Comparison of ENCODE assay signal across 8 cellular contexts in genomic region chr12:54360717-54361456, GRCh38. TPM values are rescaled to one million over a fixed set of nuclear protein-coding genes. Genes with fewer than 3 reads are reported as not detected.
DNase-seq lines count a peak whose midpoint lies in the region; TF ChIP-seq lines count a peak whose summit lies in the region.

No MANE protein-coding gene starts in this region.

- no peak overlapping the region for H2BK12ac ChIP-seq in neuronal stem cell (ENCODE audit: low read length)

- H3K79me1 ChIP-seq in neuronal stem cell (ENCODE audit: low read depth, low read length): no peaks in the 10 kb centered on the region

- H3K4me1 ChIP-seq in BE2C (peaks cover 22% of the 10 kb centered on the region), fibroblast of lung (ENCODE audit: control insufficient read depth, extremely low read depth, insufficient read depth, low read length) (peaks cover 15% of the 10 kb centered on the region), neuronal stem cell (ENCODE audit: control insufficient read depth in 2 of 2, insufficient read depth in 1 of 2, low read depth in 1 of 2, low read length in 2 of 2) (peaks cover 37 to 44% of the 10 kb centered on the region in 2 donors), vagina (peaks cover 24% of the 10 kb centered on the region)

- TF ChIP-seq POLR2A in vagina (IDR thresholded peaks at IDR 0.05): no peak

- no peak overlapping the region for H2AK5ac ChIP-seq in neuronal stem cell (ENCODE audit: low read depth, low read length)

- H2BK15ac ChIP-seq in neuronal stem cell (ENCODE audit: low read length): no peak overlapping the region

- H3K4me2 ChIP-seq in fibroblast of lung (ENCODE audit: extremely low read depth, insufficient read depth, low read length) (no peak overlapping the region), neuronal stem cell (ENCODE audit: insufficient read depth, low read length, poor library complexity, severe bottlenecking) (no peak overlapping the region)

- H2AFZ ChIP-seq in fibroblast of lung (ENCODE audit: low read length) (no peak overlapping the region), neuronal stem cell (ENCODE audit: low read length) (peak overlapping the region; percentile 34)

- no peaks in the 10 kb centered on the region for H3K9me3 ChIP-seq in BE2C
- H3K9me3 ChIP-seq in fibroblast of lung (ENCODE audit: control insufficient read depth, insufficient read depth, low read depth, low read length): no peaks in the 10 kb centered on the region
- no peaks in the 10 kb centered on the region for H3K9me3 ChIP-seq in neuronal stem cell (replicated peaks in 1 of 2; ENCODE audit: control insufficient read depth in 2 of 2, insufficient read depth in 1 of 2, low read depth in 1 of 2, low read length in 2 of 2)
- H3K9me3 ChIP-seq in vagina: no peaks in the 10 kb centered on the region

- H3K36me3 Mint-ChIP-seq in HFFc6 (ENCODE audit: low read depth): no peaks in the 10 kb centered on the region

- H3K27me3 ChIP-seq in BE2C (no peaks in the 10 kb centered on the region), fibroblast of lung (ENCODE audit: control insufficient read depth, insufficient read depth, low read length) (no peaks in the 10 kb centered on the region), neuronal stem cell (ENCODE audit: control insufficient read depth in 3 of 3, insufficient read depth in 3 of 3, low read depth in 1 of 3, low read length in 3 of 3) (no peaks in the 10 kb centered on the region), vagina (no peaks in the 10 kb centered on the region)

- peak overlapping the region; percentile 49; the same call in 1 of the 2 replicates for H3K4me3 Mint-ChIP-seq in HFFc6

- DNase-seq in BE2C (peak; percentile 94), HFFc6 (peak; percentile 56), NCI-H748 treated with DMSO at 0.1 percent for 48 hours (lab: John Stamatoyannopoulos, UW) (peak; percentile 56), activated T-cell treated with anti-CD3 and anti-CD28 coated beads for 48 hours (ENCODE audit: low read depth) (peak; percentile 48), fibroblast of lung (ENCODE audit: low read depth in 2 of 2) (peak; percentile 72 to 82), neuronal stem cell (ENCODE audit: low spot score) (peak; percentile 87), vagina (ENCODE audit: extremely low spot score in 2 of 2) (no peak), cortex of kidney (lab: John Stamatoyannopoulos, UW) (no peak)

- H4K8ac ChIP-seq in neuronal stem cell (ENCODE audit: low read depth, low read length): no peak overlapping the region

- WGBS in neuronal stem cell (ENCODE audit: extremely low coverage in 2 of 2, insufficient read length in 2 of 2, insufficient replicate concordance in 1 of 2), 2 donors: no CpG with 5 or more reads among the region's 16 CpGs

- peak overlapping the region; percentile 49 for H3K18ac ChIP-seq in neuronal stem cell (ENCODE audit: low read length)

- no peak overlapping the region for H2BK120ac ChIP-seq in neuronal stem cell (ENCODE audit: low read depth, low read length)

- H3K36me3 ChIP-seq in BE2C: no peaks in the 10 kb centered on the region
- no peaks in the 10 kb centered on the region for H3K36me3 ChIP-seq in fibroblast of lung (ENCODE audit: control insufficient read depth, insufficient read depth, low read length)
- H3K36me3 ChIP-seq in neuronal stem cell (replicated peaks in 1 of 2; ENCODE audit: control insufficient read depth in 2 of 2, insufficient read depth in 2 of 2, low read length in 2 of 2): no peaks in the 10 kb centered on the region
- H3K36me3 ChIP-seq in vagina: no peaks in the 10 kb centered on the region

- H4K91ac ChIP-seq in neuronal stem cell (ENCODE audit: low read depth, low read length, poor library complexity): no peak overlapping the region

- no peak overlapping the region for H3K4ac ChIP-seq in neuronal stem cell (ENCODE audit: low read length)

- peaks cover 5% of the 10 kb centered on the region; the same call in 1 of the 2 replicates for H3K4me1 Mint-ChIP-seq in HFFc6 (ENCODE audit: low read depth)

- no peaks in the 10 kb centered on the region for H3K79me2 ChIP-seq in fibroblast of lung (ENCODE audit: control insufficient read depth, insufficient read depth, low read length)

- no peak overlapping the region for H3K23ac ChIP-seq in neuronal stem cell (ENCODE audit: low read depth, low read length, poor library complexity)

- TF ChIP-seq CTCF in BE2C (IDR thresholded peaks at IDR 0.05; ENCODE audit: low read depth, low read length): peak; percentile 99
- peak; percentile 91 for TF ChIP-seq CTCF in HFFc6 (IDR thresholded peaks at IDR 0.05)
- peak; percentile 82 to 84 for TF ChIP-seq CTCF in fibroblast of lung (conservative IDR thresholded peaks at IDR 0.05 in 1 of 2, IDR thresholded peaks at IDR 0.05 in 1 of 2; ENCODE audit: low read depth in 1 of 2, low read length in 2 of 2)
- TF ChIP-seq CTCF in vagina (IDR thresholded peaks at IDR 0.05): peak; percentile 50 to 70 (median 54)

- peaks cover 7% of the 10 kb centered on the region for H3K27me3 Mint-ChIP-seq in HFFc6 (ENCODE audit: insufficient read depth)

- H3K9ac ChIP-seq in fibroblast of lung (ENCODE audit: insufficient read depth, low read length) (no peak overlapping the region), neuronal stem cell (ENCODE audit: low read depth, low read length, poor library complexity) (no peak overlapping the region)

- no peak overlapping the region for H3K14ac ChIP-seq in neuronal stem cell (ENCODE audit: low read length)

- intact Hi-C loops in vagina (cut with DNase I): loop anchor here (10.0 kb wide), 2 partner anchors 106 to 146 kb away; no protein-coding TSS in a partner anchor

- no peak overlapping the region for H3K4me3 ChIP-seq in BE2C (ENCODE audit: low read depth, low read length)
- H3K4me3 ChIP-seq in fibroblast of lung (replicated peaks in 1 of 4; ENCODE audit: control extremely low read depth in 1 of 4, insufficient read depth in 1 of 4, low read depth in 3 of 4, low read length in 4 of 4): no peak overlapping the region
- no peak overlapping the region for H3K4me3 ChIP-seq in neuronal stem cell (ENCODE audit: low read length in 2 of 2)
- H3K4me3 ChIP-seq in vagina: no peak overlapping the region

- H3K27ac ChIP-seq in fibroblast of lung (ENCODE audit: insufficient read depth, low read length) (no peak overlapping the region), neuronal stem cell (replicated peaks; ENCODE audit: low read length) (peak overlapping the region; percentile 51), vagina (peak overlapping the region; percentile 92)

- H2BK5ac ChIP-seq in neuronal stem cell (ENCODE audit: low read length): no peak overlapping the region

- no peak overlapping the region; the same call in none of the 2 replicates for H3K27ac Mint-ChIP-seq in HFFc6

- no peaks in the 10 kb centered on the region for H4K20me1 ChIP-seq in fibroblast of lung (ENCODE audit: control insufficient read depth, extremely low read depth, insufficient read depth, low read length)

- H3K9me3 Mint-ChIP-seq in HFFc6: no peaks in the 10 kb centered on the region

RNA-seq across cellular contexts. Expression of gene GPR84, which starts 3.4 kb away (rescaled TPM):
- polyA plus RNA-seq in BE2C (2012; ENCODE audit: insufficient read depth, insufficient read length, low read depth): not detected
- total RNA-seq in HFFc6 (2021; fragmentation: NEBNext Ultra II Directional; extraction: Animal tissue kit (Norgen Biotek cat#: 25700)): not detected
- not detected in 2 replicates for total RNA-seq in fibroblast of lung
- polyA plus RNA-seq in fibroblast of lung: 0.03 TPM in 1 of 2 replicates, not detected in the other
- polyA plus RNA-seq in fibroblast of lung (2012): not detected in 2 replicates
- not detected in 2 replicates for polyA minus RNA-seq in fibroblast of lung (ENCODE audit: low replicate concordance)
- polyA plus RNA-seq in neuronal stem cell (2013, experiment 1 of 2): 0.03 TPM
- 0.04 TPM for polyA plus RNA-seq in neuronal stem cell (2013, experiment 2 of 2)
- total RNA-seq in vagina: not detected

RNA-seq across cellular contexts. Expression of gene ZNF385A, which starts 23.6 kb away (rescaled TPM):
- polyA plus RNA-seq in BE2C (2012; ENCODE audit: insufficient read depth, insufficient read length, low read depth): 25.0 TPM
- 1 to 10 TPM; 4.0 to 7.4 (median 6.1) TPM for total RNA-seq in HFFc6 (2021; fragmentation: NEBNext Ultra II Directional; extraction: Animal tissue kit (Norgen Biotek cat#: 25700))
- total RNA-seq in fibroblast of lung: 2.3 and 3.3 TPM in 2 replicates
- polyA plus RNA-seq in fibroblast of lung: 0.64 and 0.69 TPM in 2 replicates
- polyA plus RNA-seq in fibroblast of lung (2012): 4.3 and 6.1 TPM in 2 replicates
- polyA minus RNA-seq in fibroblast of lung (ENCODE audit: low replicate concordance): 12.6 and 14.3 TPM in 2 replicates
- 60.0 TPM for polyA plus RNA-seq in neuronal stem cell (2013, experiment 1 of 2)
- 56.5 TPM for polyA plus RNA-seq in neuronal stem cell (2013, experiment 2 of 2)
- total RNA-seq in vagina: 38.8 TPM

RNA-seq across cellular contexts. Expression of gene COPZ1, which starts 36.0 kb away (rescaled TPM):
- polyA plus RNA-seq in BE2C (2012; ENCODE audit: insufficient read depth, insufficient read length, low read depth): 156 TPM
- total RNA-seq in HFFc6 (2021; fragmentation: NEBNext Ultra II Directional; extraction: Animal tissue kit (Norgen Biotek cat#: 25700)): 100 to 1,000 TPM; 178 to 225 (median 200) TPM
- total RNA-seq in fibroblast of lung: 80.9 and 97.9 TPM in 2 replicates
- 305 and 324 TPM in 2 replicates for polyA plus RNA-seq in fibroblast of lung
- polyA plus RNA-seq in fibroblast of lung (2012): 292 and 325 TPM in 2 replicates
- 79.6 and 97.1 TPM in 2 replicates for polyA minus RNA-seq in fibroblast of lung (ENCODE audit: low replicate concordance)
- polyA plus RNA-seq in neuronal stem cell (2013, experiment 1 of 2): 188 TPM
- polyA plus RNA-seq in neuronal stem cell (2013, experiment 2 of 2): 183 TPM
- 47.6 TPM for total RNA-seq in vagina

RNA-seq across cellular contexts. Expression of gene ITGA5, which starts 58.2 kb away (rescaled TPM):
- polyA plus RNA-seq in BE2C (2012; ENCODE audit: insufficient read depth, insufficient read length, low read depth): 48.7 TPM
- 100 to 1,000 TPM; 261 to 355 (median 329) TPM for total RNA-seq in HFFc6 (2021; fragmentation: NEBNext Ultra II Directional; extraction: Animal tissue kit (Norgen Biotek cat#: 25700))
- total RNA-seq in fibroblast of lung (133 and 232 TPM in 2 replicates), vagina (95.0 TPM)
- polyA plus RNA-seq in fibroblast of lung: 162 and 199 TPM in 2 replicates
- 222 and 301 TPM in 2 replicates for polyA plus RNA-seq in fibroblast of lung (2012)
- 571 and 815 TPM in 2 replicates for polyA minus RNA-seq in fibroblast of lung (ENCODE audit: low replicate concordance)
- polyA plus RNA-seq in neuronal stem cell (2013, experiment 1 of 2): 37.3 TPM
- polyA plus RNA-seq in neuronal stem cell (2013, experiment 2 of 2): 38.6 TPM

Comparison
In these comparisons a context has a peak if more than half of its experiments do, and no peak if none do; other contexts are left out.
1. DNase-seq: peak in BE2C (single experiment), HFFc6 (single experiment), NCI-H748 treated with DMSO at 0.1 percent for 48 hours (single experiment), activated T-cell treated with anti-CD3 and anti-CD28 coated beads for 48 hours (single experiment), fibroblast of lung (2 of 2) and neuronal stem cell (single experiment); none in vagina (0 of 2) and cortex of kidney (single experiment).
2. Peak in every context shown above with its lines, with median percentiles within 50 percentile points of each other: CTCF ChIP-seq.